21 cellular contexts compared by ENCODE assay signal in the genomic region with DNA sequence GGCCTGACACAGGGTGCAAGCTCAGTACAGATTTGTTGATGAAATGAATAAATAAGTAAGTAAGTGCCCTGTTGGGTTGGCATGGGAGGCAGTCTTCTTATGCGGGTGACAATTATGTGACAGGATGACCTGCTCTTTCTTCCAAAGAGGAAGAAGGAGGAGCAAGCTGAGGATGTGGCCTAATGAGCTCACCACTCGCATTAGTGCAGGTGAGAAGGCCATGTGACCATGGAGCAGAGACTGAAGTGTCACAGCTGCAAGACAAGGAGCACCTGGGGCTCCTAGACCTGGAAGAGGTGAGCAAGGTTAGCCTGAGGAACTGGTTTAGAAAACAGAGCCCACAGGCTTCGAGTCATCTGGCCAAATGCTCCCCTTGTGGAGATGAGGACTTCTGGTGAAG. TPM values are rescaled to one million over a fixed set of nuclear protein-coding genes. Genes with fewer than 3 reads are reported as not detected.
A peak's percentile ranks its signal among the peaks of the same experiment; 100 is the strongest.
DNase-seq lines count a peak whose midpoint lies in the region; ATAC-seq and TF ChIP-seq lines count a peak whose summit lies in the region.
"Had no signal": no experiment of that assay in that cellular context is flagged by ENCODE, and none has a peak within 500 bp of the region (broad histone marks: within the 10 kb centered on the region; RNA-seq: fewer than 3 reads in every experiment).

No MANE protein-coding gene starts in this region.

- H3K9me3 ChIP-seq in GM23248 (ENCODE audit: low read depth), result no peaks in the 10 kb centered on the region
- H3K9me3 ChIP-seq: right lobe of liver had no signal

- no peaks in the 10 kb centered on the region for H4K20me1 ChIP-seq in GM23248 (ENCODE audit: insufficient read depth)

- no peaks in the 10 kb centered on the region; the same call in 1 of the 2 replicates for H3K4me1 ChIP-seq in GM23248 (ENCODE audit: insufficient read depth)
- H3K4me1 ChIP-seq: right lobe of liver, tibial nerve had no signal

- H3K27ac ChIP-seq in GM23248, result no peak overlapping the region
- H3K27ac ChIP-seq: right lobe of liver, tibial nerve had no signal

- peaks cover 10% of the 10 kb centered on the region for H3F3A ChIP-seq in GM23248 (ENCODE audit: insufficient read depth)

- DNase-seq in AG10803 (ENCODE audit: low read depth) (peak; percentile 13), GM23248 (peak; percentile 43), T1000 (lab: John Stamatoyannopoulos, UW) (peak; percentile 13), fibroblast of pulmonary artery (ENCODE audit: low read depth) (peak; percentile 24), NOMO-1 treated with dmso at 0.1 percent for 144 hours (lab: John Stamatoyannopoulos, UW; ENCODE audit: unreplicated experiment) (no peak)
- no peak for DNase-seq in T-helper 2 cell treated with Interferon-gamma antibody and Interleukin-4, amounts not matched to agents 5 μg/mL and 100 μg/mL, for 36 hours (ENCODE audit: low spot score)
- DNase-seq: activated naive CD4-positive, alpha-beta T cell treated with Interleukin-2 at 50 U/mL for 16 hours; anterior cingulate cortex; effector memory CD8-positive, alpha-beta T cell; naive B cell; NCI-H1105; NCI-H226; stimulated activated naive B cell treated with anti-CD40 and anti-IgM and Interleukin-4, amounts not matched to agents 10 μg/mL and 1 μg/mL and 100 μg/mL, for 72 hours had no signal

- no peak overlapping the region for H3K4me2 ChIP-seq in GM23248 (ENCODE audit: unreplicated experiment)

- in situ Hi-C loops in GM23248 (cut with MboI), result no loop called here

- no peaks in the 10 kb centered on the region for H3K79me2 ChIP-seq in GM23248 (ENCODE audit: insufficient read depth)

- ATAC-seq in SK-N-SH treated with all-trans-retinoic acid at 6 μM for 48 hours (no peak), HG02981 (IDR thresholded peaks at IDR 0.05; ENCODE audit: unreplicated experiment) (no peak)
- ATAC-seq: effector memory CD8-positive, alpha-beta T cell; right lobe of liver; stimulated activated naive B cell treated with anti-CD40 and anti-IgM and Interleukin-4, amounts not matched to agents 10 μg/mL and 1 μg/mL and 100 μg/mL, for 72 hours had no signal

- H3K9me3 Mint-ChIP-seq in T-helper 2 cell treated with Interferon-gamma antibody and Interleukin-4, amounts not matched to agents 5 μg/mL and 100 μg/mL, for 36 hours, result no peaks in the 10 kb centered on the region
- H3K9me3 Mint-ChIP-seq: effector memory CD8-positive, alpha-beta T cell had no signal

- H2AFZ ChIP-seq in GM23248, result no peak overlapping the region

- H3K4me3 Mint-ChIP-seq in T-helper 2 cell treated with Interferon-gamma antibody and Interleukin-4, amounts not matched to agents 5 μg/mL and 100 μg/mL, for 36 hours, result no peak overlapping the region
- H3K4me3 Mint-ChIP-seq: effector memory CD8-positive, alpha-beta T cell; stimulated activated naive B cell treated with anti-CD40 and anti-IgM and Interleukin-4, amounts not matched to agents 10 μg/mL and 1 μg/mL and 100 μg/mL, for 72 hours had no signal

- no peak for TF ChIP-seq CTCF in AG10803 (conservative IDR thresholded peaks at IDR 0.05; ENCODE audit: low read length)
- no peak for TF ChIP-seq CTCF in fibroblast of pulmonary artery (IDR thresholded peaks at IDR 0.05; ENCODE audit: low read length, missing control alignments)

- H3K36me3 ChIP-seq in GM23248 (ENCODE audit: low read depth), result no peaks in the 10 kb centered on the region
- H3K36me3 ChIP-seq: right lobe of liver, tibial nerve had no signal

- no peak overlapping the region for H3K9ac ChIP-seq in GM23248

- H3K27ac Mint-ChIP-seq in T-helper 2 cell treated with Interferon-gamma antibody and Interleukin-4, amounts not matched to agents 5 μg/mL and 100 μg/mL, for 36 hours, result no peak overlapping the region
- H3K27ac Mint-ChIP-seq: effector memory CD8-positive, alpha-beta T cell; naive B cell had no signal

- WGBS in GM23248 (ENCODE audit: low coverage in 1 of 2, low lambda C conversion rate in 2 of 2, missing lambda C conversion rate in 2 of 2), 2 experiments, result 14 to 20% methylated on average over 3 of the region's 3 CpGs

- H3K4me3 ChIP-seq in AG10803 (ENCODE audit: low read length) (no peak overlapping the region), GM23248 (no peak overlapping the region), fibroblast of pulmonary artery (replicated peaks; ENCODE audit: low read depth, low read length) (no peak overlapping the region)
- H3K4me3 ChIP-seq: lung, right lobe of liver, tibial nerve had no signal

- peaks cover 8% of the 10 kb centered on the region for H3K27me3 ChIP-seq in GM23248 (replicated peaks; ENCODE audit: insufficient read depth)
- H3K27me3 ChIP-seq: right lobe of liver, tibial nerve had no signal

- H3K36me3 Mint-ChIP-seq in T-helper 2 cell treated with Interferon-gamma antibody and Interleukin-4, amounts not matched to agents 5 μg/mL and 100 μg/mL, for 36 hours (ENCODE audit: low read depth), result no peaks in the 10 kb centered on the region

- H3K27me3 Mint-ChIP-seq in T-helper 2 cell treated with Interferon-gamma antibody and Interleukin-4, amounts not matched to agents 5 μg/mL and 100 μg/mL, for 36 hours (ENCODE audit: low read depth), result peaks cover 2% of the 10 kb centered on the region

- peaks cover 3% of the 10 kb centered on the region for H3K4me1 Mint-ChIP-seq in T-helper 2 cell treated with Interferon-gamma antibody and Interleukin-4, amounts not matched to agents 5 μg/mL and 100 μg/mL, for 36 hours (ENCODE audit: low read depth)
- H3K4me1 Mint-ChIP-seq: naive B cell; stimulated activated naive B cell treated with anti-CD40 and anti-IgM and Interleukin-4, amounts not matched to agents 10 μg/mL and 1 μg/mL and 100 μg/mL, for 72 hours had no signal

- no peaks in the 10 kb centered on the region for H3K9me2 ChIP-seq in GM23248 (ENCODE audit: insufficient read depth)

TF ChIP-seq in SK-N-SH treated with all-trans-retinoic acid at 6 μM for 48 hours, 23 proteins besides CTCF, POLR2A, EP300 and RAD21:
- no peak for TF ChIP-seq BACH2 (CRISPR knock-in tag; IDR thresholded peaks at IDR 0.05; ENCODE audit: borderline replicate concordance)
- TF ChIP-seq RARB (CRISPR knock-in tag; IDR thresholded peaks at IDR 0.05), result no peak
- TF ChIP-seq, protein P1, sequence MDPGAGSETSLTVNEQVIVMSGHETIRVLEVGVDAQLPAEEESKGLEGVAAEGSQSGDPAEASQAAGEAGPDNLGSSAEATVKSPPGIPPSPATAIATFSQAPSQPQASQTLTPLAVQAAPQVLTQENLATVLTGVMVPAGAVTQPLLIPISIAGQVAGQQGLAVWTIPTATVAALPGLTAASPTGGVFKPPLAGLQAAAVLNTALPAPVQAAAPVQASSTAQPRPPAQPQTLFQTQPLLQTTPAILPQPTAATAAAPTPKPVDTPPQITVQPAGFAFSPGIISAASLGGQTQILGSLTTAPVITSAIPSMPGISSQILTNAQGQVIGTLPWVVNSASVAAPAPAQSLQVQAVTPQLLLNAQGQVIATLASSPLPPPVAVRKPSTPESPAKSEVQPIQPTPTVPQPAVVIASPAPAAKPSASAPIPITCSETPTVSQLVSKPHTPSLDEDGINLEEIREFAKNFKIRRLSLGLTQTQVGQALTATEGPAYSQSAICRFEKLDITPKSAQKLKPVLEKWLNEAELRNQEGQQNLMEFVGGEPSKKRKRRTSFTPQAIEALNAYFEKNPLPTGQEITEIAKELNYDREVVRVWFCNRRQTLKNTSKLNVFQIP (CRISPR knock-in tag; IDR thresholded peaks at IDR 0.05; ENCODE audit: borderline replicate concordance, low read depth), result no peak
- no peak for TF ChIP-seq ZFP30 (CRISPR knock-in tag; IDR thresholded peaks at IDR 0.05)
- no peak for TF ChIP-seq ZNF70 (CRISPR knock-in tag; IDR thresholded peaks at IDR 0.05)

RNA-seq across cellular contexts. Expression of a gene that starts 34.9 kb away (rescaled TPM):
- not detected in 2 replicates for total RNA-seq in GM23248 (2014; rRNA removed; shearing (Covaris generic))
- polyA plus RNA-seq in GM23248 (2016; fragmentation: Nextera tagmentation; extraction: Ambion mirVana), result not detected in 2 replicates
- total RNA-seq: Daoy, fibroblast of villous mesenchyme, lung, osteoblast, right lobe of liver, tibial nerve had no signal

Comparison
In these comparisons a context has a peak if more than half of its experiments do, and no peak if none do; other contexts are left out.
1. DNase-seq: peak in AG10803 (single experiment), GM23248 (single experiment), T1000 (single experiment) and fibroblast of pulmonary artery (single experiment); none in T-helper 2 cell treated with Interferon-gamma antibody and Interleukin-4, amounts not matched to agents 5 μg/mL and 100 μg/mL, for 36 hours (single experiment) and NOMO-1 treated with dmso at 0.1 percent for 144 hours (single experiment).